ENCODE assay signal across 25 cellular contexts in the genomic region with DNA sequence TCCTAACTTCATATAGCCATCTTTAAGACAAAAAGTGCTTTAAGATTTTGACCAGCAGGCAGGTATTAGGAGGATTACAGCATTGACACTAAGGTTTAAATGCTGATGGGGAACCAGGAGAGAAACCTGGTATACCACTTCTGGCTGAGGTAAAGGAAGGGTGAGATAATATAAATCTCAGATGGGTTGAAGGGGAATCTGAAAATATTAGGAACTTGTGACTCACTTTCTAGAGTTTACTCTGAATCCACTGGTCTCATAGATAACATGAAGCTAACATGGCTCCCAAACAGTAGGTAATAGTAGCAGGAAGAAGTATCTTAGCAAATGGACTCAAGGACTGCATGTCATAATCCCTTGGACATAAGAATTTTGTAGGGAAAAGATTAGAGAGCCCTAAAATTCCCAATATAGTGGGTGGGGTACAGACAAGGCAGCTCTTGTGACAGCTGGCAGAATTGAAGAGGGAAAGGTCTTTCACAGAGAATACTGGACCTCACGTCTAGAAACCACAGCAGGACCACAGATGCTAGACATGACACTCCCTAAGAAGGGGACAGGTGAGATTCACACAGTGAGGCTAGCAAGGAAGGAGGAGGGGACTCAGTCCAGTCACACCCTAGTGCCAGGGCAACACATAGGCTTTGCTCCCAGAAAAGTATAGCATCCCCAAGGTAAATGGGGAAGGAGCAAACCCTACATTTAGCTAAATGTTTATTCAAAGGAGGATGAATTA. TPM values are rescaled to one million over a fixed set of nuclear protein-coding genes. Genes with fewer than 3 reads are reported as not detected.
"Had no signal": no experiment of that assay in that cellular context is flagged by ENCODE, and none has a peak within 500 bp of the region (broad histone marks: within the 10 kb centered on the region; RNA-seq: fewer than 3 reads in every experiment).

No MANE protein-coding gene starts in this region.

- FAIRE-seq: colon, kidney had no signal

- H3K4me3 Mint-ChIP-seq: dendritic cell treated with granulocyte-macrophage colony-stimulating factor and Interleukin-4, amounts not matched to agents 40 ng/mL and 50 ng/mL, for 4 days; effector memory CD8-positive, alpha-beta T cell; naive thymus-derived CD4-positive, alpha-beta T cell; stimulated activated naive CD8-positive, alpha-beta T cell treated with anti-CD3 and anti-CD28 coated beads, Interleukin-15, Interleukin-2, amounts not matched to agents 100 ng/mL and 50 ng/mL, for 24 hours had no signal

- H3K9me3 ChIP-seq: esophagus squamous epithelium, left ventricle myocardium inferior, lower lobe of right lung, neutrophil, ovary, right atrium auricular region, sigmoid colon, testis, tibial nerve had no signal

- H3K4me3 ChIP-seq: esophagus squamous epithelium, left ventricle myocardium inferior, lower lobe of right lung, ovary, right atrium auricular region, sigmoid colon, skin epidermis, testis, tibial nerve had no signal

- H3K9me3 Mint-ChIP-seq: dendritic cell treated with granulocyte-macrophage colony-stimulating factor and Interleukin-4, amounts not matched to agents 40 ng/mL and 50 ng/mL, for 4 days; effector memory CD8-positive, alpha-beta T cell; stimulated activated naive CD8-positive, alpha-beta T cell treated with anti-CD3 and anti-CD28 coated beads, Interleukin-15, Interleukin-2, amounts not matched to agents 100 ng/mL and 50 ng/mL, for 24 hours had no signal

- DNase-seq: cerebellar nuclear complex; effector memory CD8-positive, alpha-beta T cell; esophagus squamous epithelium; kidney; left cardiac atrium; left ventricle myocardium inferior; lower lobe of right lung; mesendoderm; naive thymus-derived CD4-positive, alpha-beta T cell; ovary; sigmoid colon; stimulated activated CD4-positive, alpha-beta T cell treated with anti-CD3 and anti-CD28 coated beads, Interleukin-2, amount 100 ng/mL, for 24 hours; stimulated activated CD4-positive, alpha-beta T cell treated with anti-CD3 and anti-CD28 coated beads, Interleukin-4, amount 100 ng/mL, for 4 hours; testis had no signal

- H3K27ac Mint-ChIP-seq: dendritic cell treated with granulocyte-macrophage colony-stimulating factor and Interleukin-4, amounts not matched to agents 40 ng/mL and 50 ng/mL, for 4 days; effector memory CD8-positive, alpha-beta T cell; naive thymus-derived CD4-positive, alpha-beta T cell; stimulated activated naive CD8-positive, alpha-beta T cell treated with anti-CD3 and anti-CD28 coated beads, Interleukin-15, Interleukin-2, amounts not matched to agents 100 ng/mL and 50 ng/mL, for 24 hours had no signal

- ATAC-seq: effector memory CD8-positive, alpha-beta T cell; left cardiac atrium; naive thymus-derived CD4-positive, alpha-beta T cell had no signal

- H3K36me3 ChIP-seq: esophagus squamous epithelium, left ventricle myocardium inferior, lower lobe of right lung, neutrophil, ovary, right atrium auricular region, sigmoid colon, tibial nerve had no signal

- H3K27me3 Mint-ChIP-seq: dendritic cell treated with granulocyte-macrophage colony-stimulating factor and Interleukin-4, amounts not matched to agents 40 ng/mL and 50 ng/mL, for 4 days had no signal

- H3K27me3 ChIP-seq: esophagus squamous epithelium, neutrophil, ovary, right atrium auricular region, sigmoid colon, testis had no signal

- H3K4me1 ChIP-seq: esophagus squamous epithelium, left ventricle myocardium inferior, lower lobe of right lung, right atrium auricular region, sigmoid colon, testis, tibial nerve had no signal

- H3K27ac ChIP-seq: esophagus squamous epithelium, left ventricle myocardium inferior, lower lobe of right lung, neutrophil, ovary, right atrium auricular region, sigmoid colon, skin epidermis, testis, tibial nerve had no signal

RNA-seq across cellular contexts. Expression of gene PTTG1IP2, which starts 3.5 kb away (rescaled TPM):
- total RNA-seq: epithelial cell of proximal tubule; esophagus squamous epithelium; kidney; left cardiac atrium; left ventricle myocardium inferior; lower lobe of right lung; naive thymus-derived CD4-positive, alpha-beta T cell; ovary; right atrium auricular region; sigmoid colon; subcutaneous adipose tissue; tibial nerve; urinary bladder had no signal
- polyA plus RNA-seq: naive thymus-derived CD4-positive, alpha-beta T cell; neural cell; ovary; sigmoid colon; urinary bladder had no signal
